Comparison of ENCODE assay signal across 9 cellular contexts in the genomic region with DNA sequence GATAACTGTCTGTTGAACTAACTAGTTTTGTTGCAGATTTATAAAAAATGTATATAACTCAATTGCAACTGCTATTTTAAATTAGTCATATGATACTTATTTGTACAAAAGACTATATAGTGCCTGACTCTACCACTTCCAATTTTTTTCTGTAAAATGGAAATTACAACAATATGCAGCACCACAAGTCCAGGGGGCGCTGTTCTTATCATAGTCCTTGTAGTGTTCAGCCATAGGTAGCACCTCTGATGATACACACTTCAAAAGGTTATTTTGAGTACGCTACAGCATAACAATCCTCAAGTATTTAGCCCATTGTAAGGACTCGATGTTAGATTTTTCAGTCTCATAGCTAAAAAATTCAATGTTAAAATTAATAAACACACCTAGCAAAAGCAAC.
DNase-seq lines count a peak whose midpoint lies in the region; ATAC-seq, FAIRE-seq and TF ChIP-seq lines count a peak whose summit lies in the region.
"Had no signal": no experiment of that assay in that cellular context is flagged by ENCODE, and none has a peak within 500 bp of the region (broad histone marks: within the 10 kb centered on the region; RNA-seq: fewer than 3 reads in every experiment).

No MANE protein-coding gene starts in this region.

- no peaks in the 10 kb centered on the region for H3K36me3 ChIP-seq in GM12878 (ENCODE audit: control insufficient read depth in 2 of 2, insufficient read depth in 2 of 2, low read length in 1 of 2)
- H3K36me3 ChIP-seq: BLaER1 treated with 17β-estradiol and CSF1 and Interleukin-3, amounts not matched to agents 10 nM and 100 nM had no signal

- SMC1A ChIA-PET in GM12878 (lab: Charles Lee; ENCODE audit: uncharacterized antibody, unreplicated experiment) = interaction anchor here (1.0 to 1.5 kb wide), 2 partner anchors 13 to 237 kb away, joined by 4 read pairs; no protein-coding TSS in a partner anchor

- no TSS peak for BruUV-seq in GM12878 (replicated peaks; lab: Mats Ljungman, UMichigan)

- no peaks in the 10 kb centered on the region for H3K79me2 ChIP-seq in GM12878 (ENCODE audit: control insufficient read depth, insufficient read depth, low read length)

- no peaks in the 10 kb centered on the region for H3K27me3 ChIP-seq in GM12878 (replicated peaks in 1 of 2; ENCODE audit: control insufficient read depth in 2 of 2, insufficient read depth in 2 of 2, low read length in 1 of 2)
- H3K27me3 ChIP-seq: BLaER1 treated with 17β-estradiol and CSF1 and Interleukin-3, amounts not matched to agents 10 nM and 100 nM had no signal

- H3K4me3 ChIP-seq in GM12878 (no peak overlapping the region), coronary artery (no peak overlapping the region)
- H3K4me3 ChIP-seq: BLaER1 treated with 17β-estradiol and CSF1 and Interleukin-3, amounts not matched to agents 10 nM and 100 nM had no signal

- CTCF ChIA-PET in GM12878 (lab: Yijun Ruan, JAX) = interaction anchor here (0.6 to 1.6 kb wide), 7 partner anchors 10 to 271 kb away, joined by 3 to 4 read pairs (median 3); no protein-coding TSS in a partner anchor

- DNase-seq in SKM-1 treated with dmso at 0.1 percent for 144 hours (lab: John Stamatoyannopoulos, UW; ENCODE audit: unreplicated experiment) (peak; percentile 35), SKM-1 (lab: John Stamatoyannopoulos, UW; ENCODE audit: unreplicated experiment) (no peak), LoVo (ENCODE audit: low spot score) (peak; percentile 5), GM12878 (ENCODE audit: low read depth, low spot score) (no peak), renal cortical epithelial cell (ENCODE audit: low read depth) (peak; percentile 7), coronary artery (ENCODE audit: low spot score) (no peak)

- no peak for FAIRE-seq in GM12878 (lab: Jason Lieb, UNC)

- no peak overlapping the region for H3K27ac ChIP-seq in GM12878 (ENCODE audit: control insufficient read depth, insufficient read depth)
- no peak overlapping the region for H3K27ac ChIP-seq in coronary artery
- H3K27ac ChIP-seq: BLaER1 treated with 17β-estradiol and CSF1 and Interleukin-3, amounts not matched to agents 10 nM and 100 nM had no signal

- H3K9me3 ChIP-seq in GM12878 (replicated peaks; ENCODE audit: control insufficient read depth, insufficient read depth, low read length) = no peaks in the 10 kb centered on the region
- H3K9me3 ChIP-seq: BLaER1 treated with 17β-estradiol and CSF1 and Interleukin-3, amounts not matched to agents 10 nM and 100 nM had no signal

- 49% methylated on average over 3 of the region's 3 CpGs for WGBS in GM12878 (ENCODE audit: insufficient coverage, insufficient replicate concordance, low lambda C conversion rate, missing lambda C conversion rate)

- no peaks in the 10 kb centered on the region for H4K20me1 ChIP-seq in GM12878 (ENCODE audit: control insufficient read depth, insufficient read depth)
- H4K20me1 ChIP-seq: BLaER1 treated with 17β-estradiol and CSF1 and Interleukin-3, amounts not matched to agents 10 nM and 100 nM had no signal

- TF ChIP-seq RAD21 in GM12878 (IDR thresholded peaks at IDR 0.05; ENCODE audit: insufficient read depth, low read depth, low read length) = no peak

- H3K9ac ChIP-seq in GM12878 (ENCODE audit: control insufficient read depth, insufficient read depth, low read length) = no peak overlapping the region
- H3K9ac ChIP-seq: BLaER1 treated with 17β-estradiol and CSF1 and Interleukin-3, amounts not matched to agents 10 nM and 100 nM had no signal

- RAD21 ChIA-PET in GM12878 (lab: Charles Lee; ENCODE audit: unreplicated experiment) = no interaction called here

- H3K4me1 ChIP-seq in GM12878 (ENCODE audit: control insufficient read depth, insufficient read depth, low read length) = no peaks in the 10 kb centered on the region
- H3K4me1 ChIP-seq: BLaER1 treated with 17β-estradiol and CSF1 and Interleukin-3, amounts not matched to agents 10 nM and 100 nM had no signal

- TF ChIP-seq POLR2A in GM12878 (IDR thresholded peaks at IDR 0.05; ENCODE audit: low read depth, low read length) = no peak

- H2AFZ ChIP-seq in GM12878 (ENCODE audit: control insufficient read depth, low read depth, low read length) = no peak overlapping the region

- no peak overlapping the region for H3K4me2 ChIP-seq in GM12878 (ENCODE audit: control insufficient read depth, insufficient read depth)
- H3K4me2 ChIP-seq: BLaER1 treated with 17β-estradiol and CSF1 and Interleukin-3, amounts not matched to agents 10 nM and 100 nM had no signal

- in situ Hi-C loops in GM12878 (cut with MboI) = no loop called here

- TF ChIP-seq CTCF in GM12878 (IDR thresholded peaks at IDR 0.05 in 2 of 3, conservative IDR thresholded peaks at IDR 0.05 in 1 of 3; ENCODE audit: control insufficient read depth in 2 of 3, extremely low read depth in 1 of 3, insufficient read depth in 1 of 3, low read depth in 3 of 3, low read length in 3 of 3) (peak; percentile 26 to 42 (median 34); a peak in 4 of 6 replicates), coronary artery (IDR thresholded peaks at IDR 0.05) (no peak)

- intact Hi-C loops in GM12878 (cut with micrococcal nuclease; ENCODE audit: unreplicated experiment) = no loop called here

- TF ChIP-seq EP300 in GM12878 (IDR thresholded peaks at IDR 0.05; ENCODE audit: borderline replicate concordance in 1 of 2, control insufficient read depth in 1 of 2, low read depth in 2 of 2, low read length in 2 of 2) = no peak

- POLR2A ChIA-PET in GM12878 (lab: Charles Lee) = no interaction called here

- ATAC-seq in GM12878 (peak; percentile 45; the same call in 2 of the 3 replicates), GM18909 (IDR thresholded peaks at IDR 0.05; ENCODE audit: poor library complexity, unreplicated experiment) (no peak), GM21447 (IDR thresholded peaks at IDR 0.05; ENCODE audit: unreplicated experiment) (no peak)

TF ChIP-seq in GM12878, 131 proteins besides CTCF, POLR2A, EP300 and RAD21:
- TF ChIP-seq JUND (IDR thresholded peaks at IDR 0.05; ENCODE audit: low read depth, low read length) = no peak
- TF ChIP-seq FOXK2 (IDR thresholded peaks at IDR 0.05) = no peak
- no peak for TF ChIP-seq SREBF1 (IDR thresholded peaks at IDR 0.05; ENCODE audit: low read length)
- no peak for TF ChIP-seq KAT2A (conservative IDR thresholded peaks at IDR 0.05; ENCODE audit: control insufficient read depth, low read depth, low read length)
- TF ChIP-seq, protein P1, sequence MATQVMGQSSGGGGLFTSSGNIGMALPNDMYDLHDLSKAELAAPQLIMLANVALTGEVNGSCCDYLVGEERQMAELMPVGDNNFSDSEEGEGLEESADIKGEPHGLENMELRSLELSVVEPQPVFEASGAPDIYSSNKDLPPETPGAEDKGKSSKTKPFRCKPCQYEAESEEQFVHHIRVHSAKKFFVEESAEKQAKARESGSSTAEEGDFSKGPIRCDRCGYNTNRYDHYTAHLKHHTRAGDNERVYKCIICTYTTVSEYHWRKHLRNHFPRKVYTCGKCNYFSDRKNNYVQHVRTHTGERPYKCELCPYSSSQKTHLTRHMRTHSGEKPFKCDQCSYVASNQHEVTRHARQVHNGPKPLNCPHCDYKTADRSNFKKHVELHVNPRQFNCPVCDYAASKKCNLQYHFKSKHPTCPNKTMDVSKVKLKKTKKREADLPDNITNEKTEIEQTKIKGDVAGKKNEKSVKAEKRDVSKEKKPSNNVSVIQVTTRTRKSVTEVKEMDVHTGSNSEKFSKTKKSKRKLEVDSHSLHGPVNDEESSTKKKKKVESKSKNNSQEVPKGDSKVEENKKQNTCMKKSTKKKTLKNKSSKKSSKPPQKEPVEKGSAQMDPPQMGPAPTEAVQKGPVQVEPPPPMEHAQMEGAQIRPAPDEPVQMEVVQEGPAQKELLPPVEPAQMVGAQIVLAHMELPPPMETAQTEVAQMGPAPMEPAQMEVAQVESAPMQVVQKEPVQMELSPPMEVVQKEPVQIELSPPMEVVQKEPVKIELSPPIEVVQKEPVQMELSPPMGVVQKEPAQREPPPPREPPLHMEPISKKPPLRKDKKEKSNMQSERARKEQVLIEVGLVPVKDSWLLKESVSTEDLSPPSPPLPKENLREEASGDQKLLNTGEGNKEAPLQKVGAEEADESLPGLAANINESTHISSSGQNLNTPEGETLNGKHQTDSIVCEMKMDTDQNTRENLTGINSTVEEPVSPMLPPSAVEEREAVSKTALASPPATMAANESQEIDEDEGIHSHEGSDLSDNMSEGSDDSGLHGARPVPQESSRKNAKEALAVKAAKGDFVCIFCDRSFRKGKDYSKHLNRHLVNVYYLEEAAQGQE (IDR thresholded peaks at IDR 0.05; ENCODE audit: low read depth, low read length) = no peak
- TF ChIP-seq KLF5 (IDR thresholded peaks at IDR 0.05; ENCODE audit: partially characterized antibody) = no peak
- no peak for TF ChIP-seq MEF2B (IDR thresholded peaks at IDR 0.05; ENCODE audit: partially characterized antibody, poor library complexity, severe bottlenecking)
- TF ChIP-seq, protein P2, sequence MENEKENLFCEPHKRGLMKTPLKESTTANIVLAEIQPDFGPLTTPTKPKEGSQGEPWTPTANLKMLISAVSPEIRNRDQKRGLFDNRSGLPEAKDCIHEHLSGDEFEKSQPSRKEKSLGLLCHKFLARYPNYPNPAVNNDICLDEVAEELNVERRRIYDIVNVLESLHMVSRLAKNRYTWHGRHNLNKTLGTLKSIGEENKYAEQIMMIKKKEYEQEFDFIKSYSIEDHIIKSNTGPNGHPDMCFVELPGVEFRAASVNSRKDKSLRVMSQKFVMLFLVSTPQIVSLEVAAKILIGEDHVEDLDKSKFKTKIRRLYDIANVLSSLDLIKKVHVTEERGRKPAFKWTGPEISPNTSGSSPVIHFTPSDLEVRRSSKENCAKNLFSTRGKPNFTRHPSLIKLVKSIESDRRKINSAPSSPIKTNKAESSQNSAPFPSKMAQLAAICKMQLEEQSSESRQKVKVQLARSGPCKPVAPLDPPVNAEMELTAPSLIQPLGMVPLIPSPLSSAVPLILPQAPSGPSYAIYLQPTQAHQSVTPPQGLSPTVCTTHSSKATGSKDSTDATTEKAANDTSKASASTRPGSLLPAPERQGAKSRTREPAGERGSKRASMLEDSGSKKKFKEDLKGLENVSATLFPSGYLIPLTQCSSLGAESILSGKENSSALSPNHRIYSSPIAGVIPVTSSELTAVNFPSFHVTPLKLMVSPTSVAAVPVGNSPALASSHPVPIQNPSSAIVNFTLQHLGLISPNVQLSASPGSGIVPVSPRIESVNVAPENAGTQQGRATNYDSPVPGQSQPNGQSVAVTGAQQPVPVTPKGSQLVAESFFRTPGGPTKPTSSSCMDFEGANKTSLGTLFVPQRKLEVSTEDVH (IDR thresholded peaks at IDR 0.05; ENCODE audit: low read depth, partially characterized antibody) = no peak
- TF ChIP-seq KDM1A (IDR thresholded peaks at IDR 0.05; ENCODE audit: borderline replicate concordance) = no peak

Comparison
In these comparisons a context has a peak if more than half of its experiments do, and no peak if none do; other contexts are left out.
1. DNase-seq: peak in SKM-1 treated with dmso at 0.1 percent for 144 hours (single experiment), LoVo (single experiment) and renal cortical epithelial cell (single experiment); none in SKM-1 (single experiment), GM12878 (single experiment) and coronary artery (single experiment).